1 cellular context compared by ENCODE assay signal in the genomic region with DNA sequence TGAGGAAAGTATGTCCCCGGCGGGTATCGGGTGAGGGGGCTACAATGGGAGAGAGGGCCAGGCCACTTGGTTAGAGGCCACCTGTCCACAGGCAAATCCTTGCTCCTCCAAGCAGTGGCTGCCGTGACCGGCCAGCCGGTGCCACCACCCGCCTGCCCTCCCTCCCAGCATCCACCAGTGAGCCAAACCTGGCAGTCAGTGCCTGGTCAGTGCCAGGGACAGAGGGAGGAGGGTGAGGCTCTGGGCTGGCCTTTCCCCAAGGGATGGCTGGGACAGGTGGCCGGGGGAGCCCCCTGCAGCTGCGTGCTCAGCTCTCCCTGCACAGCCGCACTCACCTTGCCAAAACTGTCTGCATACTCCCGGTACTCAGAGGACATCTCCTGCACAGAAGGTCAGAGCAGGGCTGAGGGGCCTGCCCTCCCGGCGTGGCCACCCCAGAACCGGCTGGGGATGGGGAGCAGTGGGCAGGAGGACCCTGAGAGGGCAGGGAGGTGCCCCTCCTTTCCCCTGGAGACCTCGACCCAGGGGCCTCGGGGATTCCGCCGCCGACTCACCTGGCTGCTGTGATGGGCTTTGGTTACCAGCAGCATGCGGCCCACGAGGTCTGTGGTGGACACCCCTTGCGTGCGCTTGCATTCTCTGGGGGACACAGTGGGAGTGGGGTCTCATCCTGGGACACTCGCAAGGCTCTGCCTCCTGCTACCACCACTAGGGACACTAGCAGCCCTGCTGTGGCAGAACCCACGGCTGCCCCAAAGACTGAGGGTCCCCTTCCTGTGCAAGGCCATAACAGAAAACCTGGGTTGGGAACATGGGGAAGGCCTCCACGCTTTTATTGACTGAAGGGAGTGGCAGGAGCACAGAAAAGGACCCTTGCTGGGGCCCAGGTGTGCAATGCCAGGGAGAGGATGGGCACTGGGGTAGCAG.
TF ChIP-seq lines count a peak whose summit lies in the region.

No MANE protein-coding gene starts in this region.

TF ChIP-seq in H1, 55 proteins besides CTCF, POLR2A, EP300 and RAD21:
- no peak for TF ChIP-seq BRCA1 (IDR thresholded peaks at IDR 0.05; ENCODE audit: low read depth, low read length)
- TF ChIP-seq TBP (IDR thresholded peaks at IDR 0.05; ENCODE audit: low read depth, low read length), result no peak
- no peak for TF ChIP-seq KDM1A (IDR thresholded peaks at IDR 0.05; ENCODE audit: borderline replicate concordance, low read length)
- no peak for TF ChIP-seq POLR2AphosphoS5 (IDR thresholded peaks at IDR 0.05; ENCODE audit: low read depth, low read length)
